In the genomic region with DNA sequence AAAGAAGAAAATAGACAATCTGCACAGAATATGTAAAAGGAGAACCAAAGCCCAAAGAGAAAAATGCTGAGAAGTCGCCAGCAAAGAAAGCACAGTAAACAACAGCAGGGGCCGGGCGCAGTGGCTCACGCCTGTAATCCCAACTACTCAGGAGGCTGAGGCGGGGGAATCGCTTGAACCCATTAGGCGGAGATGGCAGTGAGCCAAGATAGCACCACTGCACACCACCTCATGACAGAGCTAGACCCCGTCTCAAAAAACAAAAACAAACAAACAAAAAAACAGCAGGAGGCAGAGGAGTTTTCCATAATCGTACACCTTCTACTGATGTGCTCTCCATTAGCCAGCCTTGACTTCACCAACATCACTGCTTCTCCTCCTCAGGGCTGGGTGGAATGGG, we compare ENCODE assay signal across 31 cellular contexts.
"Had no signal": no experiment of that assay in that cellular context is flagged by ENCODE, and none has a peak within 500 bp of the region (broad histone marks: within the 10 kb centered on the region; RNA-seq: fewer than 3 reads in every experiment).

No MANE protein-coding gene starts in this region.

- DNase-seq: activated CD4-positive, alpha-beta memory T cell treated with anti-CD3 and anti-CD28 coated beads for 36 hours; activated CD4-positive, alpha-beta T cell treated with anti-CD3 and anti-CD28 coated beads for 36 hours; activated CD4-positive, alpha-beta T cell treated with anti-CD3 and anti-CD28 coated beads, Interleukin-2, amount 10 ng/mL, durations not matched to agents 24 days and 14 days; activated CD4-positive, CD25-positive, alpha-beta regulatory T cell; activated CD4-positive, CD25-positive, alpha-beta regulatory T cell treated with anti-CD3 and anti-CD28 coated beads, Interleukin-2, amount 50 U/mL, for 72 hours; activated CD8-positive, alpha-beta memory T cell treated with anti-CD3 and anti-CD28 coated beads, Interleukin-2, amount 10 ng/mL, durations not matched to agents 7 days and 5 days; activated CD8-positive, alpha-beta memory T cell treated with anti-CD3 and anti-CD28 coated beads, Interleukin-2, amount 50 U/mL, for 4 hours; activated CD8-positive, alpha-beta T cell treated with anti-CD3 and anti-CD28 coated beads, Interleukin-2, amount 10 ng/mL, durations not matched to agents 7 days and 5 days; activated effector memory CD4-positive, alpha-beta T cell treated with anti-CD3 and anti-CD28 coated beads, Interleukin-2, amount 50 U/mL, for 16 hours; activated naive CD4-positive, alpha-beta T cell treated with anti-CD3 and anti-CD28 coated beads for 36 hours; activated naive CD8-positive, alpha-beta T cell treated with anti-CD3 and anti-CD28 coated beads for 36 hours; activated naive CD8-positive, alpha-beta T cell treated with anti-CD3 and anti-CD28 coated beads, Interleukin-2, amount 50 U/mL, for 24 hours; activated T-cell treated with anti-CD3 and anti-CD28 coated beads, Interleukin-2, amount 50 U/mL, for 1 hour; activated T-cell treated with anti-CD3 and anti-CD28 coated beads, Interleukin-2, amount 50 U/mL, for 48 hours; adrenal gland; amygdala; brain microvascular endothelial cell; cortex of kidney; dermis blood vessel endothelial cell; effector CD8-positive, alpha-beta T cell; esophagus squamous epithelium; foreskin melanocyte; heart right ventricle had no signal

- ATAC-seq: activated CD4-positive, alpha-beta T cell treated with anti-CD3 and anti-CD28 coated beads for 36 hours; activated CD8-positive, alpha-beta memory T cell treated with anti-CD3 and anti-CD28 coated beads, Interleukin-2, amount 10 ng/mL, durations not matched to agents 7 days and 5 days; activated CD8-positive, alpha-beta T cell treated with anti-CD3 and anti-CD28 coated beads, Interleukin-2, amount 10 ng/mL, durations not matched to agents 7 days and 5 days; activated naive CD8-positive, alpha-beta T cell treated with anti-CD3 and anti-CD28 coated beads, Interleukin-2, amount 50 U/mL, for 24 hours; gastroesophageal sphincter; heart right ventricle had no signal

- H3K27me3 ChIP-seq: adrenal gland, ascending aorta, brain microvascular endothelial cell, esophagus squamous epithelium, gastroesophageal sphincter, heart right ventricle, hepatocyte had no signal

- H3K36me3 ChIP-seq: adrenal gland, ascending aorta, brain microvascular endothelial cell, esophagus squamous epithelium had no signal

- H3K4me2 ChIP-seq: hepatocyte had no signal

- H3K4me1 ChIP-seq: esophagus squamous epithelium, gastroesophageal sphincter had no signal

- H2AFZ ChIP-seq: hepatocyte had no signal

- H3K79me2 ChIP-seq: hepatocyte had no signal

- H3K27ac ChIP-seq: adrenal gland, ascending aorta, brain microvascular endothelial cell, epithelial cell of prostate, esophagus squamous epithelium, gastroesophageal sphincter, heart right ventricle, hepatocyte had no signal

- H3K4me3 ChIP-seq: adrenal gland, ascending aorta, esophagus squamous epithelium, gastroesophageal sphincter, heart right ventricle, hepatocyte had no signal

- H3K9me3 ChIP-seq: adrenal gland, ascending aorta, esophagus squamous epithelium, gastroesophageal sphincter, heart right ventricle had no signal

- FAIRE-seq: bronchial epithelial cell, colon, endometrium, endothelial cell of umbilical vein had no signal
